In genomic region chr20:653110-653589, GRCh38 we compare ENCODE assay signal across 1 cellular context.
A peak's percentile ranks its signal among the peaks of the same experiment; 100 is the strongest.
TF ChIP-seq lines count a peak whose summit lies in the region.

Gene SRXN1 (minus strand): TSS chr20:653200. CDS start chr20:653185, 15 bp downstream.

TF ChIP-seq in HepG2, 621 proteins besides CTCF, POLR2A, EP300 and RAD21 (continued from another document and continues in another):
- peak; percentile 61 for TF ChIP-seq PHF5A (CRISPR knock-in tag; IDR thresholded peaks at IDR 0.05; ENCODE audit: low read depth, unreplicated experiment)
- no peak for TF ChIP-seq ONECUT2 (CRISPR knock-in tag; IDR thresholded peaks at IDR 0.05)
- peak; percentile 66; the same call in 1 of the 2 replicates for TF ChIP-seq ZNF430 (CRISPR knock-in tag; IDR thresholded peaks at IDR 0.05)
- TF ChIP-seq TMF1 (CRISPR knock-in tag; IDR thresholded peaks at IDR 0.05; ENCODE audit: low read depth) = peak; percentile 90
- no peak for TF ChIP-seq ISX (CRISPR knock-in tag; conservative IDR thresholded peaks at IDR 0.05)
- no peak for TF ChIP-seq ZNF20 (CRISPR knock-in tag; IDR thresholded peaks at IDR 0.05)
- peak; percentile 50 for TF ChIP-seq SP4 (CRISPR knock-in tag; IDR thresholded peaks at IDR 0.05)
- TF ChIP-seq ZNF205 (CRISPR knock-in tag; IDR thresholded peaks at IDR 0.05) = peak; percentile 64
- TF ChIP-seq ZZZ3 (CRISPR knock-in tag; IDR thresholded peaks at IDR 0.05; ENCODE audit: borderline replicate concordance) = no peak
- peak; percentile 53; the same call in 1 of the 2 replicates for TF ChIP-seq ZNF891 (CRISPR knock-in tag; IDR thresholded peaks at IDR 0.05)
- peak; percentile 56; the same call in 1 of the 2 replicates for TF ChIP-seq CREB3 (CRISPR knock-in tag; IDR thresholded peaks at IDR 0.05)
- no peak for TF ChIP-seq LCORL (IDR thresholded peaks at IDR 0.05)
- no peak for TF ChIP-seq LCORL (CRISPR knock-in tag; IDR thresholded peaks at IDR 0.05)
- no peak; the same call in 1 of the 2 replicates for TF ChIP-seq BATF2 (CRISPR knock-in tag; IDR thresholded peaks at IDR 0.05)
- peak; percentile 91; the same call in 1 of the 2 replicates for TF ChIP-seq SRY (CRISPR knock-in tag; IDR thresholded peaks at IDR 0.05)
- TF ChIP-seq ZUFSP (CRISPR knock-in tag; IDR thresholded peaks at IDR 0.05; ENCODE audit: borderline replicate concordance) = no peak
- TF ChIP-seq ZBTB42 (CRISPR knock-in tag; IDR thresholded peaks at IDR 0.05) = peak; percentile 53; the same call in 1 of the 2 replicates
- TF ChIP-seq POLR2AphosphoS2 (IDR thresholded peaks at IDR 0.05; ENCODE audit: low read depth, low read length) = no peak
- no peak for TF ChIP-seq SYNCRIP (IDR thresholded peaks at IDR 0.05; ENCODE audit: insufficient read depth, low read depth, low read length)
- TF ChIP-seq, protein P1, sequence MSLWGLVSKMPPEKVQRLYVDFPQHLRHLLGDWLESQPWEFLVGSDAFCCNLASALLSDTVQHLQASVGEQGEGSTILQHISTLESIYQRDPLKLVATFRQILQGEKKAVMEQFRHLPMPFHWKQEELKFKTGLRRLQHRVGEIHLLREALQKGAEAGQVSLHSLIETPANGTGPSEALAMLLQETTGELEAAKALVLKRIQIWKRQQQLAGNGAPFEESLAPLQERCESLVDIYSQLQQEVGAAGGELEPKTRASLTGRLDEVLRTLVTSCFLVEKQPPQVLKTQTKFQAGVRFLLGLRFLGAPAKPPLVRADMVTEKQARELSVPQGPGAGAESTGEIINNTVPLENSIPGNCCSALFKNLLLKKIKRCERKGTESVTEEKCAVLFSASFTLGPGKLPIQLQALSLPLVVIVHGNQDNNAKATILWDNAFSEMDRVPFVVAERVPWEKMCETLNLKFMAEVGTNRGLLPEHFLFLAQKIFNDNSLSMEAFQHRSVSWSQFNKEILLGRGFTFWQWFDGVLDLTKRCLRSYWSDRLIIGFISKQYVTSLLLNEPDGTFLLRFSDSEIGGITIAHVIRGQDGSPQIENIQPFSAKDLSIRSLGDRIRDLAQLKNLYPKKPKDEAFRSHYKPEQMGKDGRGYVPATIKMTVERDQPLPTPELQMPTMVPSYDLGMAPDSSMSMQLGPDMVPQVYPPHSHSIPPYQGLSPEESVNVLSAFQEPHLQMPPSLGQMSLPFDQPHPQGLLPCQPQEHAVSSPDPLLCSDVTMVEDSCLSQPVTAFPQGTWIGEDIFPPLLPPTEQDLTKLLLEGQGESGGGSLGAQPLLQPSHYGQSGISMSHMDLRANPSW (CRISPR knock-in tag; IDR thresholded peaks at IDR 0.05; ENCODE audit: borderline replicate concordance) = no peak
- TF ChIP-seq MIER2 (CRISPR knock-in tag; IDR thresholded peaks at IDR 0.05) = peak; percentile 64; the same call in 1 of the 2 replicates
- no peak for TF ChIP-seq ARNT (IDR thresholded peaks at IDR 0.05)
- no peak; the same call in 1 of the 2 replicates for TF ChIP-seq ZFP36L1 (CRISPR knock-in tag; IDR thresholded peaks at IDR 0.05)
- TF ChIP-seq KDM4B (CRISPR knock-in tag; IDR thresholded peaks at IDR 0.05) = no peak
- no peak for TF ChIP-seq ZBTB1 (CRISPR knock-in tag; IDR thresholded peaks at IDR 0.05; ENCODE audit: borderline replicate concordance)
- TF ChIP-seq ZNF282 (IDR thresholded peaks at IDR 0.05; ENCODE audit: partially characterized antibody) = no peak
- TF ChIP-seq, protein P2, sequence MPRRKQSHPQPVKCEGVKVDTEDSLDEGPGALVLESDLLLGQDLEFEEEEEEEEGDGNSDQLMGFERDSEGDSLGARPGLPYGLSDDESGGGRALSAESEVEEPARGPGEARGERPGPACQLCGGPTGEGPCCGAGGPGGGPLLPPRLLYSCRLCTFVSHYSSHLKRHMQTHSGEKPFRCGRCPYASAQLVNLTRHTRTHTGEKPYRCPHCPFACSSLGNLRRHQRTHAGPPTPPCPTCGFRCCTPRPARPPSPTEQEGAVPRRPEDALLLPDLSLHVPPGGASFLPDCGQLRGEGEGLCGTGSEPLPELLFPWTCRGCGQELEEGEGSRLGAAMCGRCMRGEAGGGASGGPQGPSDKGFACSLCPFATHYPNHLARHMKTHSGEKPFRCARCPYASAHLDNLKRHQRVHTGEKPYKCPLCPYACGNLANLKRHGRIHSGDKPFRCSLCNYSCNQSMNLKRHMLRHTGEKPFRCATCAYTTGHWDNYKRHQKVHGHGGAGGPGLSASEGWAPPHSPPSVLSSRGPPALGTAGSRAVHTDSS (CRISPR knock-in tag; conservative IDR thresholded peaks at IDR 0.05) = no peak
- TF ChIP-seq, protein P3, sequence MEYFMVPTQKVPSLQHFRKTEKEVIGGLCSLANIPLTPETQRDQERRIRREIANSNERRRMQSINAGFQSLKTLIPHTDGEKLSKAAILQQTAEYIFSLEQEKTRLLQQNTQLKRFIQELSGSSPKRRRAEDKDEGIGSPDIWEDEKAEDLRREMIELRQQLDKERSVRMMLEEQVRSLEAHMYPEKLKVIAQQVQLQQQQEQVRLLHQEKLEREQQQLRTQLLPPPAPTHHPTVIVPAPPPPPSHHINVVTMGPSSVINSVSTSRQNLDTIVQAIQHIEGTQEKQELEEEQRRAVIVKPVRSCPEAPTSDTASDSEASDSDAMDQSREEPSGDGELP (IDR thresholded peaks at IDR 0.05; ENCODE audit: borderline replicate concordance, low read depth) = peak; percentile 38; the same call in 1 of the 2 replicates
- TF ChIP-seq, protein P4, sequence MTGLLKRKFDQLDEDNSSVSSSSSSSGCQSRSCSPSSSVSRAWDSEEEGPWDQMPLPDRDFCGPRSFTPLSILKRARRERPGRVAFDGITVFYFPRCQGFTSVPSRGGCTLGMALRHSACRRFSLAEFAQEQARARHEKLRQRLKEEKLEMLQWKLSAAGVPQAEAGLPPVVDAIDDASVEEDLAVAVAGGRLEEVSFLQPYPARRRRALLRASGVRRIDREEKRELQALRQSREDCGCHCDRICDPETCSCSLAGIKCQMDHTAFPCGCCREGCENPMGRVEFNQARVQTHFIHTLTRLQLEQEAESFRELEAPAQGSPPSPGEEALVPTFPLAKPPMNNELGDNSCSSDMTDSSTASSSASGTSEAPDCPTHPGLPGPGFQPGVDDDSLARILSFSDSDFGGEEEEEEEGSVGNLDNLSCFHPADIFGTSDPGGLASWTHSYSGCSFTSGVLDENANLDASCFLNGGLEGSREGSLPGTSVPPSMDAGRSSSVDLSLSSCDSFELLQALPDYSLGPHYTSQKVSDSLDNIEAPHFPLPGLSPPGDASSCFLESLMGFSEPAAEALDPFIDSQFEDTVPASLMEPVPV (CRISPR knock-in tag; IDR thresholded peaks at IDR 0.05) = no peak; the same call in 1 of the 2 replicates
- peak; percentile 10; the same call in 1 of the 2 replicates for TF ChIP-seq CEBPG (CRISPR knock-in tag; IDR thresholded peaks at IDR 0.05)
- no peak for TF ChIP-seq ZNF432 (CRISPR knock-in tag; IDR thresholded peaks at IDR 0.05; ENCODE audit: borderline replicate concordance)
- no peak for TF ChIP-seq AHR (CRISPR knock-in tag; IDR thresholded peaks at IDR 0.05)
- no peak for TF ChIP-seq PLSCR1 (CRISPR knock-in tag; IDR thresholded peaks at IDR 0.05; ENCODE audit: borderline replicate concordance)
- TF ChIP-seq ZNF773 (CRISPR knock-in tag; IDR thresholded peaks at IDR 0.05; ENCODE audit: borderline replicate concordance) = peak; percentile 82; the same call in 1 of the 2 replicates
- TF ChIP-seq, protein P5, sequence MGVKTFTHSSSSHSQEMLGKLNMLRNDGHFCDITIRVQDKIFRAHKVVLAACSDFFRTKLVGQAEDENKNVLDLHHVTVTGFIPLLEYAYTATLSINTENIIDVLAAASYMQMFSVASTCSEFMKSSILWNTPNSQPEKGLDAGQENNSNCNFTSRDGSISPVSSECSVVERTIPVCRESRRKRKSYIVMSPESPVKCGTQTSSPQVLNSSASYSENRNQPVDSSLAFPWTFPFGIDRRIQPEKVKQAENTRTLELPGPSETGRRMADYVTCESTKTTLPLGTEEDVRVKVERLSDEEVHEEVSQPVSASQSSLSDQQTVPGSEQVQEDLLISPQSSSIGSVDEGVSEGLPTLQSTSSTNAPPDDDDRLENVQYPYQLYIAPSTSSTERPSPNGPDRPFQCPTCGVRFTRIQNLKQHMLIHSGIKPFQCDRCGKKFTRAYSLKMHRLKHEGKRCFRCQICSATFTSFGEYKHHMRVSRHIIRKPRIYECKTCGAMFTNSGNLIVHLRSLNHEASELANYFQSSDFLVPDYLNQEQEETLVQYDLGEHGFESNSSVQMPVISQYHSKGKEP (CRISPR knock-in tag; IDR thresholded peaks at IDR 0.05) = no peak
- no peak for TF ChIP-seq ZC3H4 (CRISPR knock-in tag; IDR thresholded peaks at IDR 0.05; ENCODE audit: borderline replicate concordance)
- 0 out of 2 replicates have a peak, but pooled peaks have one; percentile 73 for TF ChIP-seq ZNF841 (CRISPR knock-in tag; IDR thresholded peaks at IDR 0.05; ENCODE audit: borderline replicate concordance)
- no peak for TF ChIP-seq KDM6A (CRISPR knock-in tag; IDR thresholded peaks at IDR 0.05; ENCODE audit: low read depth)
- TF ChIP-seq ZNF724P (CRISPR knock-in tag; IDR thresholded peaks at IDR 0.05; ENCODE audit: borderline replicate concordance) = peak; percentile 86; the same call in 1 of the 2 replicates
- no peak for TF ChIP-seq NCOA2 (CRISPR knock-in tag; IDR thresholded peaks at IDR 0.05)
- no peak for TF ChIP-seq FOXK1 (CRISPR knock-in tag; IDR thresholded peaks at IDR 0.05; ENCODE audit: borderline replicate concordance, low read depth)
- TF ChIP-seq ZNF235 (CRISPR knock-in tag; IDR thresholded peaks at IDR 0.05; ENCODE audit: borderline replicate concordance) = peak; percentile 97
- TF ChIP-seq ZNF260 (CRISPR knock-in tag; IDR thresholded peaks at IDR 0.05; ENCODE audit: borderline replicate concordance, low read depth) = no peak
- TF ChIP-seq MED1 (CRISPR knock-in tag; IDR thresholded peaks at IDR 0.05) = peak; percentile 69
- no peak for TF ChIP-seq ZNF609 (CRISPR knock-in tag; IDR thresholded peaks at IDR 0.05; ENCODE audit: borderline replicate concordance)
- no peak for TF ChIP-seq IRF1 (CRISPR knock-in tag; IDR thresholded peaks at IDR 0.05; ENCODE audit: low read depth)
